Comparison of ENCODE assay signal across 25 cellular contexts in genomic region chr2:13091463-13091862, GRCh38.
A peak's percentile ranks its signal among the peaks of the same experiment; 100 is the strongest.
DNase-seq lines count a peak whose midpoint lies in the region; ATAC-seq, FAIRE-seq and TF ChIP-seq lines count a peak whose summit lies in the region.
"Had no signal": no experiment of that assay in that cellular context is flagged by ENCODE, and none has a peak within 500 bp of the region (broad histone marks: within the 10 kb centered on the region; RNA-seq: fewer than 3 reads in every experiment).

No MANE protein-coding gene starts in this region.

- H3K27ac ChIP-seq in HepG2 (ENCODE audit: extremely low read length, insufficient read depth, low read length) (no peak overlapping the region), right lobe of liver (no peak overlapping the region), astrocyte (ENCODE audit: low read depth, low read length) (no peak overlapping the region), fibroblast of lung (ENCODE audit: insufficient read depth, low read length) (no peak overlapping the region)

- no peaks in the 10 kb centered on the region for H3K9me3 Mint-ChIP-seq in astrocyte (ENCODE audit: unreplicated experiment)
- H3K9me3 Mint-ChIP-seq: HFFc6, IgD-negative memory B cell had no signal

- in situ Hi-C loops in HepG2 (cut with HindIII; ENCODE audit: extremely low pct_ligation_motif_present, low pct_unique_long_range_greater_than_20kb), result no loop called here

- H3K27ac Mint-ChIP-seq in astrocyte (ENCODE audit: unreplicated experiment), result no peak overlapping the region
- H3K27ac Mint-ChIP-seq: B cell, HFFc6, IgD-negative memory B cell had no signal

- H3K27me3 ChIP-seq in HepG2 (ENCODE audit: control insufficient read depth in 1 of 2, insufficient read depth in 2 of 2, low read length in 2 of 2), result no peaks in the 10 kb centered on the region
- H3K27me3 ChIP-seq in right lobe of liver, result no peaks in the 10 kb centered on the region
- no peaks in the 10 kb centered on the region for H3K27me3 ChIP-seq in astrocyte (ENCODE audit: insufficient read depth, low read length)
- no peaks in the 10 kb centered on the region for H3K27me3 ChIP-seq in fibroblast of lung (ENCODE audit: control insufficient read depth, insufficient read depth, low read length)

- ATAC-seq in HepG2 (no peak), right lobe of liver (no peak), HG03442 (IDR thresholded peaks at IDR 0.05; ENCODE audit: unreplicated experiment) (no peak)
- ATAC-seq: Panc1, Right ventricle myocardium inferior had no signal

- H3K9me3 ChIP-seq in HepG2 (ENCODE audit: low read length), result peaks cover 50% of the 10 kb centered on the region
- no peaks in the 10 kb centered on the region for H3K9me3 ChIP-seq in right lobe of liver
- H3K9me3 ChIP-seq in astrocyte (ENCODE audit: insufficient read depth, low read depth, low read length), result no peaks in the 10 kb centered on the region
- no peaks in the 10 kb centered on the region for H3K9me3 ChIP-seq in fibroblast of lung (ENCODE audit: control insufficient read depth, insufficient read depth, low read depth, low read length)

- TF ChIP-seq EP300 in HepG2 (IDR thresholded peaks at IDR 0.05; ENCODE audit: low read depth in 2 of 2, low read length in 2 of 2) (no peak), HepG2 (CRISPR knock-in tag; IDR thresholded peaks at IDR 0.05; ENCODE audit: borderline replicate concordance) (no peak)

- 0% methylated on average over 1 of the region's 1 CpG for WGBS in HepG2 (ENCODE audit: low lambda C conversion rate)
- 0% methylated on average over 1 of the region's 1 CpG for WGBS in right lobe of liver (ENCODE audit: insufficient coverage, low coverage, low lambda C conversion rate, missing lambda C conversion rate)

- intact Hi-C loops in HepG2 (cut with micrococcal nuclease; ENCODE audit: unreplicated experiment) (no loop called here), right lobe of liver (cut with DNase I) (no loop called here)

- DNase-seq in HepG2 (ENCODE audit: low spot score) (no peak), right lobe of liver (no peak), astrocyte (ENCODE audit: low read depth) (peak; percentile 7), fibroblast of lung (ENCODE audit: low read depth in 2 of 2) (peak; percentile 22 to 57), stromal cell of bone marrow (ENCODE audit: low read depth) (peak; percentile 4), NCI-H1436 (lab: John Stamatoyannopoulos, UW) (no peak), GM20000 (ENCODE audit: low spot score) (no peak)
- DNase-seq: 8988T, COR-L47, DMS 273 treated with DMSO at 0.1 percent for 48 hours, HFFc6, Kasumi-1, MM.1S, NCI-H1092, NCI-H2081, NCI-H2171 treated with DMSO at 0.1 percent for 48 hours, NCI-H446, NCI-H526 treated with DMSO at 0.1 percent for 48 hours, SW 1271 had no signal

- H3K4me3 ChIP-seq in HepG2 (replicated peaks in 1 of 3; ENCODE audit: insufficient read depth in 1 of 3, low read depth in 2 of 3, low read length in 3 of 3), result no peak overlapping the region
- H3K4me3 ChIP-seq in right lobe of liver, result no peak overlapping the region
- H3K4me3 ChIP-seq in astrocyte (ENCODE audit: insufficient read depth, low read depth, low read length), result no peak overlapping the region
- H3K4me3 ChIP-seq in fibroblast of lung (replicated peaks in 1 of 4; ENCODE audit: control extremely low read depth in 1 of 4, insufficient read depth in 1 of 4, low read depth in 3 of 4, low read length in 4 of 4), result no peak overlapping the region

- no peaks in the 10 kb centered on the region for H3K36me3 ChIP-seq in HepG2 (replicated peaks in 1 of 2; ENCODE audit: control insufficient read depth in 1 of 2, insufficient read depth in 2 of 2, low read length in 2 of 2)
- no peaks in the 10 kb centered on the region for H3K36me3 ChIP-seq in right lobe of liver
- no peaks in the 10 kb centered on the region for H3K36me3 ChIP-seq in astrocyte (ENCODE audit: insufficient read depth, low read length)
- no peaks in the 10 kb centered on the region for H3K36me3 ChIP-seq in fibroblast of lung (ENCODE audit: control insufficient read depth, insufficient read depth, low read length)

- H2AFZ ChIP-seq in HepG2 (ENCODE audit: low read length) (no peak overlapping the region), astrocyte (ENCODE audit: low read depth, low read length) (no peak overlapping the region), fibroblast of lung (ENCODE audit: low read length) (no peak overlapping the region)

- no peaks in the 10 kb centered on the region for H3K4me1 ChIP-seq in HepG2 (ENCODE audit: insufficient read depth, low read length)
- H3K4me1 ChIP-seq in right lobe of liver, result no peaks in the 10 kb centered on the region
- no peaks in the 10 kb centered on the region for H3K4me1 ChIP-seq in astrocyte (ENCODE audit: insufficient read depth, low read length)
- no peaks in the 10 kb centered on the region for H3K4me1 ChIP-seq in fibroblast of lung (ENCODE audit: control insufficient read depth, extremely low read depth, insufficient read depth, low read length)

- TF ChIP-seq CTCF in HepG2 (CRISPR knock-in tag; IDR thresholded peaks at IDR 0.05), result no peak
- TF ChIP-seq CTCF in right lobe of liver (IDR thresholded peaks at IDR 0.05), result no peak
- no peak for TF ChIP-seq CTCF in astrocyte (IDR thresholded peaks at IDR 0.05; ENCODE audit: insufficient read depth, low read depth, low read length)
- no peak for TF ChIP-seq CTCF in fibroblast of lung (conservative IDR thresholded peaks at IDR 0.05 in 1 of 2, IDR thresholded peaks at IDR 0.05 in 1 of 2; ENCODE audit: low read depth in 1 of 2, low read length in 2 of 2)
- TF ChIP-seq CTCF in GM20000 (IDR thresholded peaks at IDR 0.05; ENCODE audit: extremely low read depth, missing control alignments), result no peak

- H3K4me2 ChIP-seq in HepG2 (ENCODE audit: low read depth, low read length) (no peak overlapping the region), astrocyte (ENCODE audit: low read length) (no peak overlapping the region), fibroblast of lung (ENCODE audit: extremely low read depth, insufficient read depth, low read length) (no peak overlapping the region)

- H4K20me1 ChIP-seq in HepG2 (ENCODE audit: insufficient read depth, low read length) (no peaks in the 10 kb centered on the region), astrocyte (ENCODE audit: insufficient read depth, low read length) (no peaks in the 10 kb centered on the region), fibroblast of lung (ENCODE audit: control insufficient read depth, extremely low read depth, insufficient read depth, low read length) (no peaks in the 10 kb centered on the region)

- peaks cover 2% of the 10 kb centered on the region for H3K27me3 Mint-ChIP-seq in astrocyte (ENCODE audit: low read depth, unreplicated experiment)

- TF ChIP-seq POLR2A in HepG2 (IDR thresholded peaks at IDR 0.05; ENCODE audit: insufficient read depth in 1 of 2, low read depth in 2 of 2, low read length in 2 of 2) (no peak), right lobe of liver (IDR thresholded peaks at IDR 0.05) (no peak)

- POLR2A ChIA-PET in HepG2 (lab: Yijun Ruan, JAX), result no interaction called here

- no peaks in the 10 kb centered on the region for H3K79me2 ChIP-seq in HepG2 (ENCODE audit: insufficient read depth, low read length)
- H3K79me2 ChIP-seq in astrocyte (ENCODE audit: insufficient read depth, low read length), result no peaks in the 10 kb centered on the region
- no peaks in the 10 kb centered on the region for H3K79me2 ChIP-seq in fibroblast of lung (ENCODE audit: control insufficient read depth, insufficient read depth, low read length)

- CTCF ChIA-PET in HepG2 (lab: Yijun Ruan, JAX; ENCODE audit: low intra/inter-chr PET ratio, low total read pairs), result no interaction called here

- no peaks in the 10 kb centered on the region for H3K4me1 Mint-ChIP-seq in astrocyte (ENCODE audit: low read depth, unreplicated experiment)
- H3K4me1 Mint-ChIP-seq: B cell, IgD-negative memory B cell had no signal

- FAIRE-seq in HepG2 (lab: Jason Lieb, UNC) (no peak), astrocyte (lab: Jason Lieb, UNC) (no peak)
- FAIRE-seq: GM12891 had no signal

- TF ChIP-seq RAD21 in HepG2 (CRISPR knock-in tag; IDR thresholded peaks at IDR 0.05), result no peak

- no peak overlapping the region for H3K4me3 Mint-ChIP-seq in astrocyte (ENCODE audit: unreplicated experiment)
- H3K4me3 Mint-ChIP-seq: B cell, HFFc6, IgD-negative memory B cell had no signal

- no peak overlapping the region for H3K9ac ChIP-seq in HepG2 (ENCODE audit: insufficient read depth, low read depth, low read length)
- H3K9ac ChIP-seq in astrocyte (ENCODE audit: low read length), result no peak overlapping the region
- H3K9ac ChIP-seq in fibroblast of lung (ENCODE audit: insufficient read depth, low read length), result no peak overlapping the region

- no peaks in the 10 kb centered on the region for H3K36me3 Mint-ChIP-seq in astrocyte (ENCODE audit: low read depth, unreplicated experiment)
- H3K36me3 Mint-ChIP-seq: IgD-negative memory B cell had no signal

- no TSS peak for BruUV-seq in HepG2 (replicated peaks; lab: Mats Ljungman, UMichigan)

TF ChIP-seq in HepG2, 621 proteins besides CTCF, POLR2A, EP300 and RAD21:
- peak; percentile 48 for TF ChIP-seq NFE2L2 (IDR thresholded peaks at IDR 0.05; ENCODE audit: low read length)
- peak; percentile 51; the same call in 1 of the 2 replicates for TF ChIP-seq MAFF (IDR thresholded peaks at IDR 0.05; ENCODE audit: low read depth, low read length)
- no peak for TF ChIP-seq KDM5B (CRISPR knock-in tag; IDR thresholded peaks at IDR 0.05; ENCODE audit: borderline replicate concordance)
- TF ChIP-seq MAFK (conservative IDR thresholded peaks at IDR 0.05 in 1 of 2, IDR thresholded peaks at IDR 0.05 in 1 of 2; ENCODE audit: low read length in 2 of 2), result peak; percentile 15 to 64; a peak in 2 of 4 replicates
- TF ChIP-seq NPAS2 (CRISPR knock-in tag; IDR thresholded peaks at IDR 0.05; ENCODE audit: borderline replicate concordance), result no peak

Comparison
In these comparisons a context has a peak if more than half of its experiments do, and no peak if none do; other contexts are left out.
1. DNase-seq: peak in astrocyte (single experiment), fibroblast of lung (2 of 2) and stromal cell of bone marrow (single experiment); none in HepG2 (single experiment), right lobe of liver (0 of 3), NCI-H1436 (single experiment) and GM20000 (single experiment).